18 cellular contexts compared by ENCODE assay signal in genomic region chr10:47468731-47469528, GRCh38. TPM values are rescaled to one million over a fixed set of nuclear protein-coding genes. Genes with fewer than 3 reads are reported as not detected.
"Had no signal": no experiment of that assay in that cellular context is flagged by ENCODE, and none has a peak within 500 bp of the region (broad histone marks: within the 10 kb centered on the region; RNA-seq: fewer than 3 reads in every experiment).

No MANE protein-coding gene starts in this region.

RNA-seq across cellular contexts. Expression of gene ANXA8, which starts 15.0 kb away (rescaled TPM):
- total RNA-seq: activated B cell treated with CpG ODN at 0.5 μM for 24 hours; activated CD4-positive, alpha-beta memory T cell treated with anti-CD3 and anti-CD28 coated beads for 36 hours; activated CD4-positive, alpha-beta T cell treated with anti-CD3 and anti-CD28 coated beads, Interleukin-2, amount 10 ng/mL, durations not matched to agents 24 days and 14 days; activated CD8-positive, alpha-beta memory T cell treated with anti-CD3 and anti-CD28 coated beads for 36 hours; activated CD8-positive, alpha-beta T cell treated with anti-CD3 and anti-CD28 coated beads for 36 hours; activated naive CD4-positive, alpha-beta T cell treated with anti-CD3 and anti-CD28 coated beads for 36 hours; activated naive CD4-positive, alpha-beta T cell treated with anti-CD3 and anti-CD28 coated beads, Interleukin-2, amount 50 U/mL, for 72 hours; activated naive CD8-positive, alpha-beta T cell treated with anti-CD3 and anti-CD28 coated beads for 36 hours; activated T-cell treated with anti-CD3 and anti-CD28 coated beads, Interleukin-2, amount 50 U/mL, for 4 hours; activated T-cell treated with anti-CD3 and anti-CD28 coated beads, Interleukin-2, amount 50 U/mL, for 72 hours; activated T-helper 1 cell treated with anti-CD3 and anti-CD28 coated beads, Interleukin-12 subunit alpha, Interleukin-12 subunit beta, Interleukin-2, Interleukin-4 antibody, amounts not matched to agents 30 ng/mL and 10 ng/mL and 1 ng/mL, durations not matched to agents 14 hours and 24 hours and 36 hours; activated T-helper 17 cell treated with anti-CD3 and anti-CD28 coated beads, Interleukin-2, amount 50 U/mL, for 72 hours; body of pancreas had no signal

RNA-seq across cellular contexts. Expression of gene FAM25G, which starts 22.6 kb away (rescaled TPM):
- total RNA-seq: activated CD4-positive, alpha-beta memory T cell treated with anti-CD3 and anti-CD28 coated beads for 36 hours; activated CD4-positive, alpha-beta T cell treated with anti-CD3 and anti-CD28 coated beads, Interleukin-2, amount 10 ng/mL, durations not matched to agents 24 days and 14 days; activated CD8-positive, alpha-beta memory T cell treated with anti-CD3 and anti-CD28 coated beads for 36 hours; activated CD8-positive, alpha-beta T cell treated with anti-CD3 and anti-CD28 coated beads for 36 hours; activated naive CD4-positive, alpha-beta T cell treated with anti-CD3 and anti-CD28 coated beads for 36 hours; activated naive CD4-positive, alpha-beta T cell treated with anti-CD3 and anti-CD28 coated beads, Interleukin-2, amount 50 U/mL, for 72 hours; activated naive CD8-positive, alpha-beta T cell treated with anti-CD3 and anti-CD28 coated beads for 36 hours; activated T-cell treated with anti-CD3 and anti-CD28 coated beads, Interleukin-2, amount 50 U/mL, for 4 hours; activated T-cell treated with anti-CD3 and anti-CD28 coated beads, Interleukin-2, amount 50 U/mL, for 72 hours; activated T-helper 1 cell treated with anti-CD3 and anti-CD28 coated beads, Interleukin-12 subunit alpha, Interleukin-12 subunit beta, Interleukin-2, Interleukin-4 antibody, amounts not matched to agents 30 ng/mL and 10 ng/mL and 1 ng/mL, durations not matched to agents 14 hours and 24 hours and 36 hours; activated T-helper 17 cell treated with anti-CD3 and anti-CD28 coated beads, Interleukin-2, amount 50 U/mL, for 72 hours; adrenal gland; aorta; astrocyte; body of pancreas; breast epithelium; chondrocyte had no signal
- polyA plus RNA-seq: adrenal gland, aorta had no signal
